In the genomic region with DNA sequence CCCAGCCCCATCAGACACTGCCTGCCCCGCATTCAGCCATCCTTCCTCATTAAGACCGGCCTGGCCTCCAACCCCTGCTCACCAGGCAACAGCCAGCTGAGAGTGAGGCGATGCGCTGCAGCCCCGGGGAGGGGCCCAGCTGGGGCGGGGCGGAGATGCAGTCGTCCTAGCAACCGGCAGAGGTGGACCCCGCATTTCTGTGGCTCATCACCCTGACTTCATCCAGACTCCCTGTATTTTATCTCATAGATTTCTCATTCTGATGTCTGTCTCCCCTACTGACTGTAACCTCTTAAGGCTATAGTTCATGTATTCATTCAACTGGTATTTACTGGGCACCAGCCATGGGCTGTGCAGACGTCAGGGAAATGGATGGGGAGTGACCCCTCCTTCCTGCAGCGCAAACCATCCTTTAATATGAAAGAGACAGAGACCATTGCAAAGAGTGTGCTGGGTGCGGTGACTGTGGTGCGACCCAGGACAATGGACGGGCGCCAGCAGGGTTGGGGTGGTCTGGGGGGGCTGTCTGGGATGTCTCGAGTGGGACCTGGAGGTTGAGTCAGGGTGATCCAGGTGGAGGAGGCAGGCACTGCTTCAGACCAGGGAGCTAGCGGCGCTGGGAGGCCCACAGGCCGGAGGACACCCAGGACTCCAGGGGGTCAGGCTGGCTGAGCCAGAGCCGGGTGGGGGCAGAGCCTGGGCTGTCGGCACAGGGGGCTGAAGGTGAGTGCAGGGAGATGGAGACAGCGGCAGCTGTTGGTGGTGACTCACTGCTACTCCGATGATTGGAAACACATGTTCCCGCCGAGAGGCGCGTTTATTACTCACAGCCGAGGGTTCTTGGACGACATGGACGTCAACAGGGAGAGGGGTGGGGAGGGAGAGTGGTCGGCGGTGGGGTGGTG, we compare ENCODE assay signal across 1 cellular context.
TF ChIP-seq lines count a peak whose summit lies in the region.

No MANE protein-coding gene starts in this region.

TF ChIP-seq in H1, 55 proteins besides CTCF, POLR2A, EP300 and RAD21:
- TF ChIP-seq HDAC6 (IDR thresholded peaks at IDR 0.05; ENCODE audit: low read depth, low read length) (no peak), ZNF274 (IDR thresholded peaks at IDR 0.05; ENCODE audit: borderline replicate concordance, extremely low read depth, low read length) (no peak)
TF ChIP-seq in H1: peak in this region for 0.
